1 cellular context compared by ENCODE assay signal in the genomic region with DNA sequence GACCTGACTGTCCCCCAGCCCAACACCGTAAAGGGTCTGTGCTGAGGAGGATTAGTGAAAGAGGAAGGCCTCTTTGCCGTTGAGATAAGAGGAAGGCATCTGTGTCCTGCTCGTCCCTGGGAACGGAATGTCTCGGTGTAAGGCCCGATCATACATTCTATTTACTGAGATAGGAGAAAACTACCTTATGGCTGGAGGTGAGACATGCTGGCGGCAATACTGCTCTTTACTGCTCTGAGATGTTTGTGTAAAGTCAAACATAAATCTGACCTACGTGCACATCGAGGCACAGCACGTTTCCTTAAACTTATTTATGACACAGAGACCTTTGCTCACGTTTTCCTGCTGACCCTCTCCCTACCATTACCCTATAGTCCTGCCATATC.
TF ChIP-seq lines count a peak whose summit lies in the region.

No MANE protein-coding gene starts in this region.

TF ChIP-seq in K562, 482 proteins besides CTCF, POLR2A, EP300 and RAD21:
- TF ChIP-seq SPI1 (IDR thresholded peaks at IDR 0.05; ENCODE audit: borderline replicate concordance, low read depth, low read length) = peak; percentile 79
